In the genomic region with DNA sequence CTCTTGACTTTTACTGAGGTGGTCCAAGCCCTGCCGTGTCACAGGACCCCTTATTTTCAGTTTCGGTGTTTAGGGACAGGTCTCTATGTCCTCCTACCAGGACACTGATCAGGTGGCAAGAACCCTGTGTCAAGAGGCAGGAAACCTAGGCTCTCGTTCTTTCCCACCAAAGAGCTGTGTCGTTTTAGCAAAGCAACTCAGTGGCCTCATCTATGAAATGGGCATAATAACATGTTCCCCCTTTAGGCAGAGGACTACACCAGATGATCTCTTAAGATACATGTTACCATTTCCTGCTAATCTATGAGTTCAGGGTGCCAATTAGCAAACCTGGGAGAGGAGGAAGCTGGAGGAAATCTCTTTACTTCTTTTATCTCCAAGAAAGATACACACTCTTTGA, we compare ENCODE assay signal across 10 cellular contexts. TPM values are rescaled to one million over a fixed set of nuclear protein-coding genes. Genes with fewer than 3 reads are reported as not detected.
A peak's percentile ranks its signal among the peaks of the same experiment; 100 is the strongest.
DNase-seq lines count a peak whose midpoint lies in the region; ATAC-seq, FAIRE-seq and TF ChIP-seq lines count a peak whose summit lies in the region.
"Had no signal": no experiment of that assay in that cellular context is flagged by ENCODE, and none has a peak within 500 bp of the region (broad histone marks: within the 10 kb centered on the region; RNA-seq: fewer than 3 reads in every experiment).

No MANE protein-coding gene starts in this region.

- no peaks in the 10 kb centered on the region for H3K36me3 Mint-ChIP-seq in activated T-helper 2 cell treated with anti-CD3 and anti-CD28 coated beads, Interferon-gamma antibody, Interleukin-2, Interleukin-4, amounts not matched to agents 10 μg/mL and 5 μg/mL and 100 μg/mL, durations not matched to agents 14 hours and 24 hours and 36 hours (ENCODE audit: low read depth)

- no peaks in the 10 kb centered on the region for H3K9me3 ChIP-seq in HepG2 (ENCODE audit: low read length)
- no peaks in the 10 kb centered on the region for H3K9me3 ChIP-seq in stomach

- no peaks in the 10 kb centered on the region for H4K20me1 ChIP-seq in HepG2 (ENCODE audit: insufficient read depth, low read length)

- CTCF ChIA-PET in HepG2 (lab: Yijun Ruan, JAX; ENCODE audit: low intra/inter-chr PET ratio, low total read pairs) = no interaction called here

- no TSS peak for BruUV-seq in HepG2 (replicated peaks; lab: Mats Ljungman, UMichigan)

- no peak overlapping the region for H3K27ac Mint-ChIP-seq in activated T-helper 2 cell treated with anti-CD3 and anti-CD28 coated beads, Interferon-gamma antibody, Interleukin-2, Interleukin-4, amounts not matched to agents 10 μg/mL and 5 μg/mL and 100 μg/mL, durations not matched to agents 14 hours and 24 hours and 36 hours
- H3K27ac Mint-ChIP-seq: activated CD8-positive, alpha-beta memory T cell treated with anti-CD3 and anti-CD28 coated beads, Interleukin-2, amount 10 ng/mL, durations not matched to agents 7 days and 5 days had no signal

- peak overlapping the region; percentile 15 for H3K4me3 Mint-ChIP-seq in activated T-helper 2 cell treated with anti-CD3 and anti-CD28 coated beads, Interferon-gamma antibody, Interleukin-2, Interleukin-4, amounts not matched to agents 10 μg/mL and 5 μg/mL and 100 μg/mL, durations not matched to agents 14 hours and 24 hours and 36 hours (ENCODE audit: low read depth)
- H3K4me3 Mint-ChIP-seq: activated CD8-positive, alpha-beta memory T cell treated with anti-CD3 and anti-CD28 coated beads, Interleukin-2, amount 10 ng/mL, durations not matched to agents 7 days and 5 days had no signal

- no peak for TF ChIP-seq CTCF in GM12875 (IDR thresholded peaks at IDR 0.05; ENCODE audit: borderline replicate concordance, insufficient read depth, low read depth, low read length)
- no peak for TF ChIP-seq CTCF in HepG2 (CRISPR knock-in tag; IDR thresholded peaks at IDR 0.05)
- TF ChIP-seq CTCF in stomach (IDR thresholded peaks at IDR 0.05) = no peak

- H3K36me3 ChIP-seq in HepG2 (replicated peaks in 1 of 2; ENCODE audit: control insufficient read depth in 1 of 2, insufficient read depth in 2 of 2, low read length in 2 of 2) = no peaks in the 10 kb centered on the region
- no peaks in the 10 kb centered on the region for H3K36me3 ChIP-seq in stomach

- H3K4me3 ChIP-seq in GM12875 (ENCODE audit: low read depth, low read length) (peak overlapping the region; percentile 97), HepG2 (replicated peaks in 1 of 3; ENCODE audit: insufficient read depth in 1 of 3, low read depth in 2 of 3, low read length in 3 of 3) (no peak overlapping the region), stomach (peak overlapping the region; percentile 80 to 89 (median 84))

- no peak overlapping the region for H2AFZ ChIP-seq in HepG2 (ENCODE audit: low read length)

- H3K9me3 Mint-ChIP-seq in activated T-helper 2 cell treated with anti-CD3 and anti-CD28 coated beads, Interferon-gamma antibody, Interleukin-2, Interleukin-4, amounts not matched to agents 10 μg/mL and 5 μg/mL and 100 μg/mL, durations not matched to agents 14 hours and 24 hours and 36 hours = no peaks in the 10 kb centered on the region

- H3K27me3 Mint-ChIP-seq in activated T-helper 2 cell treated with anti-CD3 and anti-CD28 coated beads, Interferon-gamma antibody, Interleukin-2, Interleukin-4, amounts not matched to agents 10 μg/mL and 5 μg/mL and 100 μg/mL, durations not matched to agents 14 hours and 24 hours and 36 hours (ENCODE audit: low read depth) = peaks cover 80% of the 10 kb centered on the region

- no peak for TF ChIP-seq RAD21 in HepG2 (CRISPR knock-in tag; IDR thresholded peaks at IDR 0.05)

- peaks cover 21% of the 10 kb centered on the region for H3K4me1 Mint-ChIP-seq in activated T-helper 2 cell treated with anti-CD3 and anti-CD28 coated beads, Interferon-gamma antibody, Interleukin-2, Interleukin-4, amounts not matched to agents 10 μg/mL and 5 μg/mL and 100 μg/mL, durations not matched to agents 14 hours and 24 hours and 36 hours (ENCODE audit: low read depth)

- H3K79me2 ChIP-seq in HepG2 (ENCODE audit: insufficient read depth, low read length) = no peaks in the 10 kb centered on the region

- intact Hi-C loops in activated T-helper 2 cell treated with anti-CD3 and anti-CD28 coated beads, Interferon-gamma antibody, Interleukin-2, Interleukin-4, amounts not matched to agents 10 μg/mL and 5 μg/mL and 100 μg/mL, durations not matched to agents 14 hours and 24 hours and 36 hours (cut with micrococcal nuclease) = loop anchor here (5.0 kb wide), 1 partner anchor 202 kb away; a partner anchor contains a TSS
- intact Hi-C loops in HepG2 (cut with micrococcal nuclease; ENCODE audit: unreplicated experiment) = no loop called here
- intact Hi-C loops in stomach (cut with DNase I; ENCODE audit: low total_unique reads) = no loop called here

- H3K4me1 ChIP-seq in HepG2 (ENCODE audit: insufficient read depth, low read length) (peaks cover 6% of the 10 kb centered on the region), stomach (peaks cover 7 to 67% (median 35%) of the 10 kb centered on the region in 4 donors)

- H3K27ac ChIP-seq in HepG2 (ENCODE audit: extremely low read length, insufficient read depth, low read length) (no peak overlapping the region), stomach (peak overlapping the region in 4 of 5 donors; percentile 87 to 94 (median 91))

- 86% methylated on average over 4 of the region's 4 CpGs for WGBS in HepG2 (ENCODE audit: low lambda C conversion rate)
- WGBS in stomach, 5 donors = 87 to 93% (median 90%) methylated on average over 4 of the region's 4 CpGs

- FAIRE-seq in HepG2 (lab: Jason Lieb, UNC) = no peak
- FAIRE-seq: kidney had no signal

- H3K27me3 ChIP-seq in HepG2 (ENCODE audit: control insufficient read depth in 1 of 2, insufficient read depth in 2 of 2, low read length in 2 of 2) (peaks cover 5 to 52% of the 10 kb centered on the region in 2 experiments; a peak in 4 of 5 replicates), stomach (peaks cover 0 to 6% (median 5%) of the 10 kb centered on the region in 3 donors)

- ATAC-seq in HepG2 = no peak
- no peak for ATAC-seq in HG03521 (IDR thresholded peaks at IDR 0.05; ENCODE audit: unreplicated experiment)
- ATAC-seq in GM18498 (IDR thresholded peaks at IDR 0.05; ENCODE audit: unreplicated experiment) = no peak

- POLR2A ChIA-PET in HepG2 (lab: Yijun Ruan, JAX) = no interaction called here

- TF ChIP-seq POLR2A in HepG2 (IDR thresholded peaks at IDR 0.05; ENCODE audit: insufficient read depth in 1 of 2, low read depth in 2 of 2, low read length in 2 of 2) = no peak
- TF ChIP-seq POLR2A in stomach (IDR thresholded peaks at IDR 0.05) = no peak

- DNase-seq in activated T-helper 2 cell treated with anti-CD3 and anti-CD28 coated beads, Interferon-gamma antibody, Interleukin-2, Interleukin-4, amounts not matched to agents 10 μg/mL and 5 μg/mL and 100 μg/mL, durations not matched to agents 14 hours and 24 hours and 36 hours (ENCODE audit: low spot score) = no peak
- DNase-seq in HepG2 (ENCODE audit: low spot score) (no peak), stomach (no peak), AG20443 (ENCODE audit: low spot score) (no peak)
- DNase-seq: activated CD8-positive, alpha-beta memory T cell treated with anti-CD3 and anti-CD28 coated beads, Interleukin-2, amount 10 ng/mL, durations not matched to agents 7 days and 5 days; kidney; NCI-H1436 treated with DMSO at 0.1 percent for 48 hours had no signal

- in situ Hi-C loops in HepG2 (cut with HindIII; ENCODE audit: extremely low pct_ligation_motif_present, low pct_unique_long_range_greater_than_20kb) = no loop called here

- H3K4me2 ChIP-seq in HepG2 (ENCODE audit: low read depth, low read length) = no peak overlapping the region

- TF ChIP-seq EP300 in HepG2 (IDR thresholded peaks at IDR 0.05; ENCODE audit: low read depth in 2 of 2, low read length in 2 of 2) (no peak), HepG2 (CRISPR knock-in tag; IDR thresholded peaks at IDR 0.05; ENCODE audit: borderline replicate concordance) (no peak), stomach (IDR thresholded peaks at IDR 0.05) (no peak)

- H3K9ac ChIP-seq in HepG2 (ENCODE audit: insufficient read depth, low read depth, low read length) = no peak overlapping the region

TF ChIP-seq in HepG2, 621 proteins besides CTCF, POLR2A, EP300 and RAD21 (continues in another document):
- TF ChIP-seq ZNF629 (CRISPR knock-in tag; conservative IDR thresholded peaks at IDR 0.05) = peak; percentile 56; the same call in 1 of the 2 replicates
- TF ChIP-seq ZSCAN20 (CRISPR knock-in tag; IDR thresholded peaks at IDR 0.05; ENCODE audit: borderline replicate concordance) = no peak
- no peak for TF ChIP-seq CAMTA2 (CRISPR knock-in tag; IDR thresholded peaks at IDR 0.05; ENCODE audit: borderline replicate concordance)
- no peak for TF ChIP-seq ZKSCAN8 (CRISPR knock-in tag; IDR thresholded peaks at IDR 0.05; ENCODE audit: borderline replicate concordance)

RNA-seq across cellular contexts. Expression of a gene that starts 1.9 kb away (rescaled TPM):
- 0.73 and 0.80 TPM in 2 replicates for total RNA-seq in activated T-helper 2 cell treated with anti-CD3 and anti-CD28 coated beads, Interferon-gamma antibody, Interleukin-2, Interleukin-4, amounts not matched to agents 10 μg/mL and 5 μg/mL and 100 μg/mL, durations not matched to agents 14 hours and 24 hours and 36 hours
- total RNA-seq in HepG2 (2016; rRNA removed; fragmentation: Illumina TruSeq; extraction: Trizol) (1.7 and 3.6 TPM in 2 replicates), stomach (10 to 100 TPM; 10.1 to 65.5 (median 47.8) TPM)
- total RNA-seq in HepG2 (2016; cell fraction: cytosol; rRNA removed; fragmentation: Illumina TruSeq; extraction: Trizol; ENCODE audit: low read depth) = 1.4 and 2.6 TPM in 2 replicates
- total RNA-seq in HepG2 (2016; cell fraction: insoluble cytoplasmic fraction; rRNA removed; fragmentation: Illumina TruSeq; extraction: Trizol) = 2.9 TPM in 2 replicates
- total RNA-seq in HepG2 (2016; cell fraction: membrane; rRNA removed; fragmentation: Illumina TruSeq; extraction: Trizol) = 3.1 and 3.4 TPM in 2 replicates
- total RNA-seq in HepG2 (2016; cell fraction: nucleus; rRNA removed; fragmentation: Illumina TruSeq; extraction: Trizol) = 1.4 and 2.6 TPM in 2 replicates
- polyA plus RNA-seq in HepG2 (2011; rRNA removed) (0.73 and 1.1 TPM in 2 replicates), stomach (10 to 100 TPM; 20.4 to 52.2 (median 25.8) TPM)
- 0.24 and 1.2 TPM in 2 replicates for polyA plus RNA-seq in HepG2 (2011; cell fraction: cytosol; rRNA removed)
- 8.7 and 12.9 TPM in 2 replicates for polyA plus RNA-seq in HepG2 (2011; cell fraction: nucleus; rRNA removed)
- polyA plus RNA-seq in HepG2 (2012) = 0.38 and 2.1 TPM in 2 replicates
- 4.4 and 5.7 TPM in 2 replicates for polyA plus RNA-seq in HepG2 (2016; cell fraction: cytosol; fragmentation: Illumina TruSeq; extraction: Trizol; ENCODE audit: low read depth)
- polyA plus RNA-seq in HepG2 (2016; cell fraction: insoluble cytoplasmic fraction; fragmentation: Illumina TruSeq; extraction: Trizol; ENCODE audit: low read depth) = 3.7 TPM in 2 replicates
- polyA plus RNA-seq in HepG2 (2016; cell fraction: membrane; fragmentation: Illumina TruSeq; extraction: Trizol; ENCODE audit: low read depth) = 2.6 and 3.5 TPM in 2 replicates
- polyA plus RNA-seq in HepG2 (2016; cell fraction: nucleus; fragmentation: Illumina TruSeq; extraction: Trizol; ENCODE audit: insufficient read depth, low read depth) = 2.9 and 3.0 TPM in 2 replicates
- 1.9 and 153 TPM in 2 replicates for polyA minus RNA-seq in HepG2 (2011; rRNA and poly(A)+ RNA removed; ENCODE audit: low replicate concordance)
- polyA minus RNA-seq in HepG2 (2011; cell fraction: cytosol; rRNA and poly(A)+ RNA removed) = 2.8 and 4.2 TPM in 2 replicates
- 5.3 and 5.5 TPM in 2 replicates for polyA minus RNA-seq in HepG2 (2011; cell fraction: nucleus; rRNA and poly(A)+ RNA removed)
- total RNA-seq: activated CD8-positive, alpha-beta memory T cell treated with anti-CD3 and anti-CD28 coated beads, Interleukin-2, amount 10 ng/mL, durations not matched to agents 7 days and 5 days had no signal

Comparison
In these comparisons a context has a peak if more than half of its experiments do, and no peak if none do; other contexts are left out.
1. H3K4me3 ChIP-seq: peak in GM12875 (single experiment) and stomach (4 of 4); none in HepG2 (0 of 3).